Comparison of ENCODE assay signal across 8 cellular contexts in the genomic region with DNA sequence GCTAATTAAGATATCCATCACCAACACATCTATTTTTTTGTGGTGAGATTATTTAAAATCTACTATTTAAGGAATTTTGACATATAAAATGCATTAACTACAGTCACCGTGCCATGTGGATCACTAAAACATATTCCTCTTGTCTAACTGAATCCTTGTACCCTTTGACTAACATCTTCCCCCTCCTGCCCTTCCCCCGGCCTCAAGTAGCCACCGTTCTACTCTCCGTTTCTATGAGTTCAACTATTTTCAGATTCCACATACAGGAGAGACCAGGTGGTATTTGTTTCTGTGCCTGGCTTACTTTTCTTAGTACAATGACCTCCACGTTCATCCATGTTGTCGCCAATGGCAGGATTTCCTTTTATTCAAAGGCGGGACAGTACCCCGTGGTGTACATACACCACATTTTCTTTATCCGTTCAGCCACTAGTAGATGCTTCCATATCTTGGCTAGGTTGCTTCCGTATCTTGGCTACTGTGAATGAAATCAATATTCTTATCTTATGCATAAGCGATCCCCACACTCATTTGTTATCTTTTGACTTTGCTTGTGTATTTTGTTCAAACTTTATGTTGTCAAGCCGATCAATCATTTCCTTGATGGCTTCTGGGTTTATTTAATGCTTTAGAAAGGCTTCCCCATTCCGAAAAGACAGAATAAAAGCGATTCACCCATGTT.
A peak's percentile ranks its signal among the peaks of the same experiment; 100 is the strongest.
DNase-seq lines count a peak whose midpoint lies in the region; ATAC-seq, FAIRE-seq and TF ChIP-seq lines count a peak whose summit lies in the region.

No MANE protein-coding gene starts in this region.

- H3K27ac Mint-ChIP-seq in stimulated activated naive CD8-positive, alpha-beta T cell treated with anti-CD3 and anti-CD28 coated beads, Interleukin-15, amount 100 ng/mL, for 72 hours = no peak overlapping the region

- no peak for FAIRE-seq in kidney (lab: Jason Lieb, UNC)

- intact Hi-C loops in kidney (cut with DNase I) = loop anchor here (5.0 to 10.0 kb wide), 2 partner anchors 56 to 384 kb away; partner anchors contain the start of gene DHRS7B

- H3K27ac ChIP-seq in kidney (ENCODE audit: low read depth in 2 of 2, low read length in 2 of 2) = no peak overlapping the region
- H3K27ac ChIP-seq in caudate nucleus (ENCODE audit: low read depth, low read length) = no peak overlapping the region

- H3K4me1 Mint-ChIP-seq in stimulated activated naive CD8-positive, alpha-beta T cell treated with anti-CD3 and anti-CD28 coated beads, Interleukin-15, amount 100 ng/mL, for 72 hours = peaks cover 17% of the 10 kb centered on the region

- no peaks in the 10 kb centered on the region for H3K9me3 ChIP-seq in adipocyte (ENCODE audit: control insufficient read depth, low read length)
- no peaks in the 10 kb centered on the region for H3K9me3 ChIP-seq in kidney (ENCODE audit: control insufficient read depth in 1 of 2, low read length in 2 of 2)

- peaks cover 6% of the 10 kb centered on the region for H3K27me3 ChIP-seq in adipocyte (replicated peaks; ENCODE audit: control insufficient read depth, insufficient read depth, low read length)

- H3K9ac ChIP-seq in adipocyte (ENCODE audit: low read length) (peak overlapping the region; percentile 80), kidney (ENCODE audit: low read length in 2 of 2) (peak overlapping the region; percentile 11 to 62)

- no peak for ATAC-seq in stimulated activated naive CD8-positive, alpha-beta T cell treated with anti-CD3 and anti-CD28 coated beads, Interleukin-15, amount 100 ng/mL, for 72 hours
- ATAC-seq in HG03571 (IDR thresholded peaks at IDR 0.05; ENCODE audit: unreplicated experiment) (no peak), GM18519 (IDR thresholded peaks at IDR 0.05; ENCODE audit: low FRiP score, unreplicated experiment) (no peak)

- H3K4me3 Mint-ChIP-seq in stimulated activated naive CD8-positive, alpha-beta T cell treated with anti-CD3 and anti-CD28 coated beads, Interleukin-15, amount 100 ng/mL, for 72 hours = peak overlapping the region; percentile 80 to 86

- H3K4me3 ChIP-seq in adipocyte (ENCODE audit: low read length) (peak overlapping the region; percentile 83), kidney (ENCODE audit: low read length in 2 of 2) (peak overlapping the region; percentile 43 to 61)

- peaks cover 54% of the 10 kb centered on the region for H3K27me3 Mint-ChIP-seq in stimulated activated naive CD8-positive, alpha-beta T cell treated with anti-CD3 and anti-CD28 coated beads, Interleukin-15, amount 100 ng/mL, for 72 hours

- H3K4me1 ChIP-seq in adipocyte (ENCODE audit: control insufficient read depth, insufficient read depth, low read length) = peaks cover 3% of the 10 kb centered on the region
- peaks cover 0 to 5% of the 10 kb centered on the region in 2 donors for H3K4me1 ChIP-seq in kidney (ENCODE audit: control insufficient read depth in 1 of 2, insufficient read depth in 1 of 2, low read depth in 1 of 2, low read length in 2 of 2)

- DNase-seq in NCI-H1417 (lab: John Stamatoyannopoulos, UW) (peak in 2 of 3 experiments; percentile 16 to 33), NCI-H1417 treated with DMSO at 0.1 percent for 48 hours (lab: John Stamatoyannopoulos, UW) (no peak), adipocyte (ENCODE audit: low read depth) (no peak), kidney (no peak), caudate nucleus (lab: John Stamatoyannopoulos, UW) (no peak)
- no peak for DNase-seq in stimulated activated naive CD8-positive, alpha-beta T cell treated with anti-CD3 and anti-CD28 coated beads, Interleukin-15, amount 100 ng/mL, for 72 hours

- H3K9me3 Mint-ChIP-seq in stimulated activated naive CD8-positive, alpha-beta T cell treated with anti-CD3 and anti-CD28 coated beads, Interleukin-15, amount 100 ng/mL, for 72 hours = no peaks in the 10 kb centered on the region

- H3K36me3 ChIP-seq in adipocyte (ENCODE audit: control insufficient read depth, insufficient read depth, low read length, severe bottlenecking) = no peaks in the 10 kb centered on the region
- H3K36me3 ChIP-seq in kidney (ENCODE audit: control insufficient read depth in 1 of 2, insufficient read depth in 2 of 2, low read length in 2 of 2) = no peaks in the 10 kb centered on the region

- TF ChIP-seq CTCF in kidney (IDR thresholded peaks at IDR 0.05; ENCODE audit: borderline replicate concordance, extremely low read depth, insufficient read depth) = no peak

Comparison
In these comparisons a context has a peak if more than half of its experiments do, and no peak if none do; other contexts are left out.
1. DNase-seq: peak in NCI-H1417 (2 of 3); none in NCI-H1417 treated with DMSO at 0.1 percent for 48 hours (single experiment), adipocyte (single experiment), kidney (single experiment), stimulated activated naive CD8-positive, alpha-beta T cell treated with anti-CD3 and anti-CD28 coated beads, Interleukin-15, amount 100 ng/mL, for 72 hours (0 of 2) and caudate nucleus (0 of 61).